ENCODE assay signal across 8 cellular contexts in genomic region chr6:34697544-34697836, GRCh38. TPM values are rescaled to one million over a fixed set of nuclear protein-coding genes. Genes with fewer than 3 reads are reported as not detected.
DNase-seq lines count a peak whose midpoint lies in the region; ATAC-seq and TF ChIP-seq lines count a peak whose summit lies in the region.

No MANE protein-coding gene starts in this region.

- peak overlapping the region; percentile 97 for H3K4me3 Mint-ChIP-seq in WTC11
- peak overlapping the region; percentile 88 for H3K4me3 Mint-ChIP-seq in stimulated activated memory B cell treated with anti-CD40 and anti-IgM and Interleukin-4, amounts not matched to agents 10 μg/mL and 1 μg/mL and 100 μg/mL, for 72 hours

- TF ChIP-seq POLR2A in gastroesophageal sphincter (IDR thresholded peaks at IDR 0.05) = no peak

- peaks cover 2 to 40% (median 18%) of the 10 kb centered on the region in 3 donors for H3K4me1 ChIP-seq in gastroesophageal sphincter

- no peak for DNase-seq in HFF-Myc (ENCODE audit: extremely low read depth, low read depth)
- no peak for DNase-seq in WTC11 (ENCODE audit: low spot score)
- DNase-seq in NCI-H526 treated with DMSO at 0.1 percent for 48 hours (lab: John Stamatoyannopoulos, UW) = no peak
- no peak for DNase-seq in AG08395 (ENCODE audit: low spot score)
- no peak for DNase-seq in DMS53 treated with DMSO at 0.1 percent for 48 hours (lab: John Stamatoyannopoulos, UW; ENCODE audit: unreplicated experiment)
- DNase-seq in activated CD4-positive, alpha-beta T cell treated with anti-CD3 and anti-CD28 coated beads, Interleukin-2, amount 50 U/mL, for 4 hours = no peak

- peak overlapping the region; percentile 93 for H3K4me3 ChIP-seq in HFF-Myc (replicated peaks; ENCODE audit: low read depth, low read length)
- peak overlapping the region; percentile 75 to 80 for H3K4me3 ChIP-seq in gastroesophageal sphincter

- no peaks in the 10 kb centered on the region for H3K9me3 ChIP-seq in gastroesophageal sphincter

- H3K27me3 Mint-ChIP-seq in WTC11 (ENCODE audit: low read depth) = no peaks in the 10 kb centered on the region; the same call in 1 of the 2 replicates
- H3K27me3 Mint-ChIP-seq in stimulated activated memory B cell treated with anti-CD40 and anti-IgM and Interleukin-4, amounts not matched to agents 10 μg/mL and 1 μg/mL and 100 μg/mL, for 72 hours = no peaks in the 10 kb centered on the region

- no peak for TF ChIP-seq EP300 in gastroesophageal sphincter (IDR thresholded peaks at IDR 0.05)

- H3K9me3 Mint-ChIP-seq in WTC11 = no peaks in the 10 kb centered on the region
- no peaks in the 10 kb centered on the region for H3K9me3 Mint-ChIP-seq in stimulated activated memory B cell treated with anti-CD40 and anti-IgM and Interleukin-4, amounts not matched to agents 10 μg/mL and 1 μg/mL and 100 μg/mL, for 72 hours

- H3K27me3 ChIP-seq in gastroesophageal sphincter = no peaks in the 10 kb centered on the region

- ATAC-seq in WTC11 = no peak
- no peak for ATAC-seq in gastroesophageal sphincter
- no peak for ATAC-seq in stimulated activated memory B cell treated with anti-CD40 and anti-IgM and Interleukin-4, amounts not matched to agents 10 μg/mL and 1 μg/mL and 100 μg/mL, for 72 hours

- WGBS in gastroesophageal sphincter (ENCODE audit: low coverage in 1 of 2), 2 donors = 46 to 52% methylated on average over 5 of the region's 5 CpGs

- TF ChIP-seq CTCF in HFF-Myc (IDR thresholded peaks at IDR 0.05; ENCODE audit: low read depth, low read length, missing control alignments) (no peak), WTC11 (IDR thresholded peaks at IDR 0.05) (no peak), gastroesophageal sphincter (IDR thresholded peaks at IDR 0.05) (no peak)

- H3K36me3 ChIP-seq in gastroesophageal sphincter = no peaks in the 10 kb centered on the region

- H3K4me1 Mint-ChIP-seq in WTC11 = peaks cover 24% of the 10 kb centered on the region
- H3K4me1 Mint-ChIP-seq in stimulated activated memory B cell treated with anti-CD40 and anti-IgM and Interleukin-4, amounts not matched to agents 10 μg/mL and 1 μg/mL and 100 μg/mL, for 72 hours = peaks cover 39% of the 10 kb centered on the region

- CTCF ChIA-PET in WTC11 (lab: Charles Lee) = no interaction called here

- no peaks in the 10 kb centered on the region for H3K36me3 Mint-ChIP-seq in WTC11
- H3K36me3 Mint-ChIP-seq in stimulated activated memory B cell treated with anti-CD40 and anti-IgM and Interleukin-4, amounts not matched to agents 10 μg/mL and 1 μg/mL and 100 μg/mL, for 72 hours = peaks cover 14% of the 10 kb centered on the region

- H3K27ac Mint-ChIP-seq in WTC11 = peak overlapping the region; percentile 99
- peak overlapping the region; percentile 92 for H3K27ac Mint-ChIP-seq in stimulated activated memory B cell treated with anti-CD40 and anti-IgM and Interleukin-4, amounts not matched to agents 10 μg/mL and 1 μg/mL and 100 μg/mL, for 72 hours

- peak overlapping the region in 3 of 4 donors; percentile 92 to 98 (median 97) for H3K27ac ChIP-seq in gastroesophageal sphincter

- POLR2A ChIA-PET in WTC11 (lab: Charles Lee) = no interaction called here

TF ChIP-seq in WTC11, 78 proteins besides CTCF, POLR2A, EP300 and RAD21 (continues in another document):
- TF ChIP-seq, protein P1, sequence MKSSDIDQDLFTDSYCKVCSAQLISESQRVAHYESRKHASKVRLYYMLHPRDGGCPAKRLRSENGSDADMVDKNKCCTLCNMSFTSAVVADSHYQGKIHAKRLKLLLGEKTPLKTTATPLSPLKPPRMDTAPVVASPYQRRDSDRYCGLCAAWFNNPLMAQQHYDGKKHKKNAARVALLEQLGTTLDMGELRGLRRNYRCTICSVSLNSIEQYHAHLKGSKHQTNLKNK (CRISPR knock-in tag; IDR thresholded peaks at IDR 0.05) = no peak
- TF ChIP-seq ESRRA (CRISPR knock-in tag; IDR thresholded peaks at IDR 0.05; ENCODE audit: borderline replicate concordance) (no peak), FOXP1 (CRISPR knock-in tag; IDR thresholded peaks at IDR 0.05; ENCODE audit: borderline replicate concordance) (no peak), CREB1 (CRISPR knock-in tag; IDR thresholded peaks at IDR 0.05) (no peak), E2F4 (CRISPR knock-in tag; IDR thresholded peaks at IDR 0.05; ENCODE audit: borderline replicate concordance, low read depth) (no peak), ZNF671 (CRISPR knock-in tag; IDR thresholded peaks at IDR 0.05) (no peak), ETV6 (CRISPR knock-in tag; IDR thresholded peaks at IDR 0.05) (no peak), ZNF416 (CRISPR knock-in tag; IDR thresholded peaks at IDR 0.05) (no peak), HMGA2 (CRISPR knock-in tag; IDR thresholded peaks at IDR 0.05) (no peak), GTF2I (CRISPR knock-in tag; conservative IDR thresholded peaks at IDR 0.05) (no peak), MXD4 (CRISPR knock-in tag; IDR thresholded peaks at IDR 0.05; ENCODE audit: borderline replicate concordance) (no peak), PRRX2 (CRISPR knock-in tag; IDR thresholded peaks at IDR 0.05) (no peak), NFYB (CRISPR knock-in tag; conservative IDR thresholded peaks at IDR 0.05; ENCODE audit: low read depth) (no peak), ZNF423 (CRISPR knock-in tag; IDR thresholded peaks at IDR 0.05) (no peak)
- TF ChIP-seq, protein P2, sequence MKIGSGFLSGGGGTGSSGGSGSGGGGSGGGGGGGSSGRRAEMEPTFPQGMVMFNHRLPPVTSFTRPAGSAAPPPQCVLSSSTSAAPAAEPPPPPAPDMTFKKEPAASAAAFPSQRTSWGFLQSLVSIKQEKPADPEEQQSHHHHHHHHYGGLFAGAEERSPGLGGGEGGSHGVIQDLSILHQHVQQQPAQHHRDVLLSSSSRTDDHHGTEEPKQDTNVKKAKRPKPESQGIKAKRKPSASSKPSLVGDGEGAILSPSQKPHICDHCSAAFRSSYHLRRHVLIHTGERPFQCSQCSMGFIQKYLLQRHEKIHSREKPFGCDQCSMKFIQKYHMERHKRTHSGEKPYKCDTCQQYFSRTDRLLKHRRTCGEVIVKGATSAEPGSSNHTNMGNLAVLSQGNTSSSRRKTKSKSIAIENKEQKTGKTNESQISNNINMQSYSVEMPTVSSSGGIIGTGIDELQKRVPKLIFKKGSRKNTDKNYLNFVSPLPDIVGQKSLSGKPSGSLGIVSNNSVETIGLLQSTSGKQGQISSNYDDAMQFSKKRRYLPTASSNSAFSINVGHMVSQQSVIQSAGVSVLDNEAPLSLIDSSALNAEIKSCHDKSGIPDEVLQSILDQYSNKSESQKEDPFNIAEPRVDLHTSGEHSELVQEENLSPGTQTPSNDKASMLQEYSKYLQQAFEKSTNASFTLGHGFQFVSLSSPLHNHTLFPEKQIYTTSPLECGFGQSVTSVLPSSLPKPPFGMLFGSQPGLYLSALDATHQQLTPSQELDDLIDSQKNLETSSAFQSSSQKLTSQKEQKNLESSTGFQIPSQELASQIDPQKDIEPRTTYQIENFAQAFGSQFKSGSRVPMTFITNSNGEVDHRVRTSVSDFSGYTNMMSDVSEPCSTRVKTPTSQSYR (CRISPR knock-in tag; IDR thresholded peaks at IDR 0.05) = no peak
- TF ChIP-seq, protein P3, sequence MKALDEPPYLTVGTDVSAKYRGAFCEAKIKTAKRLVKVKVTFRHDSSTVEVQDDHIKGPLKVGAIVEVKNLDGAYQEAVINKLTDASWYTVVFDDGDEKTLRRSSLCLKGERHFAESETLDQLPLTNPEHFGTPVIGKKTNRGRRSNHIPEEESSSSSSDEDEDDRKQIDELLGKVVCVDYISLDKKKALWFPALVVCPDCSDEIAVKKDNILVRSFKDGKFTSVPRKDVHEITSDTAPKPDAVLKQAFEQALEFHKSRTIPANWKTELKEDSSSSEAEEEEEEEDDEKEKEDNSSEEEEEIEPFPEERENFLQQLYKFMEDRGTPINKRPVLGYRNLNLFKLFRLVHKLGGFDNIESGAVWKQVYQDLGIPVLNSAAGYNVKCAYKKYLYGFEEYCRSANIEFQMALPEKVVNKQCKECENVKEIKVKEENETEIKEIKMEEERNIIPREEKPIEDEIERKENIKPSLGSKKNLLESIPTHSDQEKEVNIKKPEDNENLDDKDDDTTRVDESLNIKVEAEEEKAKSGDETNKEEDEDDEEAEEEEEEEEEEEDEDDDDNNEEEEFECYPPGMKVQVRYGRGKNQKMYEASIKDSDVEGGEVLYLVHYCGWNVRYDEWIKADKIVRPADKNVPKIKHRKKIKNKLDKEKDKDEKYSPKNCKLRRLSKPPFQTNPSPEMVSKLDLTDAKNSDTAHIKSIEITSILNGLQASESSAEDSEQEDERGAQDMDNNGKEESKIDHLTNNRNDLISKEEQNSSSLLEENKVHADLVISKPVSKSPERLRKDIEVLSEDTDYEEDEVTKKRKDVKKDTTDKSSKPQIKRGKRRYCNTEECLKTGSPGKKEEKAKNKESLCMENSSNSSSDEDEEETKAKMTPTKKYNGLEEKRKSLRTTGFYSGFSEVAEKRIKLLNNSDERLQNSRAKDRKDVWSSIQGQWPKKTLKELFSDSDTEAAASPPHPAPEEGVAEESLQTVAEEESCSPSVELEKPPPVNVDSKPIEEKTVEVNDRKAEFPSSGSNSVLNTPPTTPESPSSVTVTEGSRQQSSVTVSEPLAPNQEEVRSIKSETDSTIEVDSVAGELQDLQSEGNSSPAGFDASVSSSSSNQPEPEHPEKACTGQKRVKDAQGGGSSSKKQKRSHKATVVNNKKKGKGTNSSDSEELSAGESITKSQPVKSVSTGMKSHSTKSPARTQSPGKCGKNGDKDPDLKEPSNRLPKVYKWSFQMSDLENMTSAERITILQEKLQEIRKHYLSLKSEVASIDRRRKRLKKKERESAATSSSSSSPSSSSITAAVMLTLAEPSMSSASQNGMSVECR (CRISPR knock-in tag; IDR thresholded peaks at IDR 0.05; ENCODE audit: borderline replicate concordance) = no peak

RNA-seq across cellular contexts. Expression of gene ILRUN, which starts 0.9 kb away (rescaled TPM):
- total RNA-seq in WTC11 (2021) (60.4 to 75.5 TPM (median 63.9 TPM) in 3 replicates), gastroesophageal sphincter (100 to 1,000 TPM in 1 of 4 donors, 10 to 100 TPM in 3; 84.4 to 116 (median 96.6) TPM)

RNA-seq across cellular contexts. Expression of gene SNRPC, which starts 59.8 kb away (rescaled TPM):
- total RNA-seq in WTC11 (2021) (182 to 194 TPM (median 191 TPM) in 3 replicates), gastroesophageal sphincter (10 to 100 TPM; 39.0 to 72.0 (median 53.5) TPM)
